In the genomic region with DNA sequence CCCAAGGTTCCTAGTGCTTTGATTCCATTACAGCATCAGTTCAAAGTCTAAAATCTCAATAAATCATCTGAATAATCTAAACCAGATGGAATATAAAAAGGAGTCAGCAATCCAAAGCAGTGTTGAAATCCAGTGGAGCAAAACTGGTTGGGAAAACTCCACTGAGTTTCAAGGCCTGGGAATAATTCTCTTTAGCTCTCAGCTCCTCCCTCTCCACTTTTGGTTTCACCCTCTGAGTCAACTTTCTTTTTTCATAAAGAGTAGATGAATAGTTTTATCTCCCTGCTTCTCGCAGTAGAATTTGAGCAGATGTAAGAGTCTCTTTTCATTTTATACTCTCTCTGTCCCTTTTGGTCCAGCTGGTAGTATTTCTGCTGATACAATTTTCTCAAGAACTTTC, we compare ENCODE assay signal across 19 cellular contexts.
DNase-seq lines count a peak whose midpoint lies in the region; ATAC-seq, FAIRE-seq and TF ChIP-seq lines count a peak whose summit lies in the region.
"Had no signal": no experiment of that assay in that cellular context is flagged by ENCODE, and none has a peak within 500 bp of the region (broad histone marks: within the 10 kb centered on the region; RNA-seq: fewer than 3 reads in every experiment).

No MANE protein-coding gene starts in this region.

- CTCF ChIA-PET in GM12878 (lab: Yijun Ruan, JAX): interaction anchor here (0.8 to 3.7 kb wide), 2 partner anchors 15 to 37 kb away, joined by 3 to 23 read pairs; no protein-coding TSS in a partner anchor

- no peak for TF ChIP-seq EP300 in GM12878 (IDR thresholded peaks at IDR 0.05; ENCODE audit: borderline replicate concordance in 1 of 2, control insufficient read depth in 1 of 2, low read depth in 2 of 2, low read length in 2 of 2)

- peak; percentile 15 for DNase-seq in AG08395 (ENCODE audit: low spot score)
- DNase-seq in GM13976 (ENCODE audit: low spot score): peak; percentile 36
- no peak for DNase-seq in GM12878 (ENCODE audit: low read depth, low spot score)
- no peak for DNase-seq in CD1c-positive myeloid dendritic cell (ENCODE audit: extremely low spot score)
- DNase-seq in MV-4-11 (lab: John Stamatoyannopoulos, UW): no peak
- DNase-seq in SKM-1 treated with dmso at 0.1 percent for 144 hours (lab: John Stamatoyannopoulos, UW; ENCODE audit: unreplicated experiment): no peak
- DNase-seq: 8988T; CD4-positive, alpha-beta T cell; DMS79 treated with DMSO at 0.1 percent for 48 hours; GDM1; GOT3; KBM-7; MG63; NCI-H2029; NCI-H510A treated with DMSO at 0.1 percent for 48 hours; T-helper 1 cell had no signal

- BruUV-seq in GM12878 (replicated peaks; lab: Mats Ljungman, UMichigan): no TSS peak

- TF ChIP-seq POLR2A in GM12878 (IDR thresholded peaks at IDR 0.05; ENCODE audit: low read depth, low read length): no peak

- no peak overlapping the region for H3K9ac ChIP-seq in GM12878 (ENCODE audit: control insufficient read depth, insufficient read depth, low read length)

- H3K27ac ChIP-seq in GM12878 (ENCODE audit: control insufficient read depth, insufficient read depth): no peak overlapping the region

- POLR2A ChIA-PET in GM12878 (lab: Charles Lee): no interaction called here

- TF ChIP-seq CTCF in GM13976 (IDR thresholded peaks at IDR 0.05; ENCODE audit: borderline replicate concordance, control extremely low read depth, extremely low read depth, insufficient read depth, missing control alignments) (no peak), GM12878 (IDR thresholded peaks at IDR 0.05 in 2 of 3, conservative IDR thresholded peaks at IDR 0.05 in 1 of 3; ENCODE audit: control insufficient read depth in 2 of 3, extremely low read depth in 1 of 3, insufficient read depth in 1 of 3, low read depth in 3 of 3, low read length in 3 of 3) (no peak)

- no peaks in the 10 kb centered on the region for H3K27me3 ChIP-seq in GM12878 (replicated peaks in 1 of 2; ENCODE audit: control insufficient read depth in 2 of 2, insufficient read depth in 2 of 2, low read length in 1 of 2)
- H3K27me3 ChIP-seq: MG63 had no signal

- no peak for TF ChIP-seq RAD21 in GM12878 (IDR thresholded peaks at IDR 0.05; ENCODE audit: insufficient read depth, low read depth, low read length)

- H3K4me3 ChIP-seq in GM12878: no peak overlapping the region
- H3K4me3 ChIP-seq: MG63 had no signal

- H3K4me2 ChIP-seq in GM12878 (ENCODE audit: control insufficient read depth, insufficient read depth): no peak overlapping the region

- intact Hi-C loops in GM12878 (cut with micrococcal nuclease; ENCODE audit: unreplicated experiment): no loop called here

- H3K36me3 ChIP-seq in GM12878 (ENCODE audit: control insufficient read depth in 2 of 2, insufficient read depth in 2 of 2, low read length in 1 of 2): no peaks in the 10 kb centered on the region
- H3K36me3 ChIP-seq: MG63 had no signal

- no peaks in the 10 kb centered on the region for H3K79me2 ChIP-seq in GM12878 (ENCODE audit: control insufficient read depth, insufficient read depth, low read length)

- RAD21 ChIA-PET in GM12878 (lab: Charles Lee; ENCODE audit: unreplicated experiment): interaction anchor here (1.3 kb wide), 1 partner anchor 15 kb away, joined by 4 read pairs; no protein-coding TSS in a partner anchor

- in situ Hi-C loops in GM13976 (cut with MboI; ENCODE audit: low sequenced_read_pairs, unreplicated experiment): loop anchor here (25.0 kb wide), 2 partner anchors 246 to 421 kb away; no protein-coding TSS in a partner anchor
- in situ Hi-C loops in GM12878 (cut with MboI): loop anchor here (25.0 kb wide), 1 partner anchor 546 kb away; no protein-coding TSS in a partner anchor

- no peaks in the 10 kb centered on the region; the same call in 2 of the 3 replicates for H3K9me3 ChIP-seq in GM12878 (replicated peaks; ENCODE audit: control insufficient read depth, insufficient read depth, low read length)
- H3K9me3 ChIP-seq: MG63 had no signal

- H4K20me1 ChIP-seq in GM12878 (ENCODE audit: control insufficient read depth, insufficient read depth): no peaks in the 10 kb centered on the region

- 90% methylated on average over 1 of the region's 1 CpG for WGBS in GM12878 (ENCODE audit: insufficient coverage, insufficient replicate concordance, low lambda C conversion rate, missing lambda C conversion rate)

- H3K4me1 ChIP-seq in GM12878 (ENCODE audit: control insufficient read depth, insufficient read depth, low read length): peaks cover 6% of the 10 kb centered on the region; the same call in 1 of the 2 replicates

- no peak for FAIRE-seq in GM12878 (lab: Jason Lieb, UNC)
- FAIRE-seq: D721Med had no signal

- peak overlapping the region; percentile 37 for H2AFZ ChIP-seq in GM12878 (ENCODE audit: control insufficient read depth, low read depth, low read length)

- SMC1A ChIA-PET in GM12878 (lab: Charles Lee; ENCODE audit: uncharacterized antibody, unreplicated experiment): interaction anchor here (0.6 to 1.6 kb wide), 3 partner anchors 10 to 629 kb away, joined by 3 to 4 read pairs (median 3); no protein-coding TSS in a partner anchor

- ATAC-seq in HG03432 (IDR thresholded peaks at IDR 0.05; ENCODE audit: unreplicated experiment) (peak; percentile 59), GM12878 (no peak), HG03442 (IDR thresholded peaks at IDR 0.05; ENCODE audit: unreplicated experiment) (no peak)

TF ChIP-seq in GM12878, 131 proteins besides CTCF, POLR2A, EP300 and RAD21 (continues in another document):
- TF ChIP-seq HDGF (IDR thresholded peaks at IDR 0.05) (no peak), GATAD2B (conservative IDR thresholded peaks at IDR 0.05; ENCODE audit: low read depth) (no peak), ZZZ3 (IDR thresholded peaks at IDR 0.05; ENCODE audit: control insufficient read depth, insufficient read length, low read depth) (no peak), KAT2A (conservative IDR thresholded peaks at IDR 0.05; ENCODE audit: control insufficient read depth, low read depth, low read length) (no peak), SPI1 (IDR thresholded peaks at IDR 0.05; ENCODE audit: borderline replicate concordance, insufficient read depth, low read depth, low read length) (no peak), TCF7 (IDR thresholded peaks at IDR 0.05; ENCODE audit: borderline replicate concordance) (no peak), WRNIP1 (IDR thresholded peaks at IDR 0.05; ENCODE audit: borderline replicate concordance, low read depth, low read length) (no peak), IKZF1 (conservative IDR thresholded peaks at IDR 0.05) (no peak)
- TF ChIP-seq, protein P1, sequence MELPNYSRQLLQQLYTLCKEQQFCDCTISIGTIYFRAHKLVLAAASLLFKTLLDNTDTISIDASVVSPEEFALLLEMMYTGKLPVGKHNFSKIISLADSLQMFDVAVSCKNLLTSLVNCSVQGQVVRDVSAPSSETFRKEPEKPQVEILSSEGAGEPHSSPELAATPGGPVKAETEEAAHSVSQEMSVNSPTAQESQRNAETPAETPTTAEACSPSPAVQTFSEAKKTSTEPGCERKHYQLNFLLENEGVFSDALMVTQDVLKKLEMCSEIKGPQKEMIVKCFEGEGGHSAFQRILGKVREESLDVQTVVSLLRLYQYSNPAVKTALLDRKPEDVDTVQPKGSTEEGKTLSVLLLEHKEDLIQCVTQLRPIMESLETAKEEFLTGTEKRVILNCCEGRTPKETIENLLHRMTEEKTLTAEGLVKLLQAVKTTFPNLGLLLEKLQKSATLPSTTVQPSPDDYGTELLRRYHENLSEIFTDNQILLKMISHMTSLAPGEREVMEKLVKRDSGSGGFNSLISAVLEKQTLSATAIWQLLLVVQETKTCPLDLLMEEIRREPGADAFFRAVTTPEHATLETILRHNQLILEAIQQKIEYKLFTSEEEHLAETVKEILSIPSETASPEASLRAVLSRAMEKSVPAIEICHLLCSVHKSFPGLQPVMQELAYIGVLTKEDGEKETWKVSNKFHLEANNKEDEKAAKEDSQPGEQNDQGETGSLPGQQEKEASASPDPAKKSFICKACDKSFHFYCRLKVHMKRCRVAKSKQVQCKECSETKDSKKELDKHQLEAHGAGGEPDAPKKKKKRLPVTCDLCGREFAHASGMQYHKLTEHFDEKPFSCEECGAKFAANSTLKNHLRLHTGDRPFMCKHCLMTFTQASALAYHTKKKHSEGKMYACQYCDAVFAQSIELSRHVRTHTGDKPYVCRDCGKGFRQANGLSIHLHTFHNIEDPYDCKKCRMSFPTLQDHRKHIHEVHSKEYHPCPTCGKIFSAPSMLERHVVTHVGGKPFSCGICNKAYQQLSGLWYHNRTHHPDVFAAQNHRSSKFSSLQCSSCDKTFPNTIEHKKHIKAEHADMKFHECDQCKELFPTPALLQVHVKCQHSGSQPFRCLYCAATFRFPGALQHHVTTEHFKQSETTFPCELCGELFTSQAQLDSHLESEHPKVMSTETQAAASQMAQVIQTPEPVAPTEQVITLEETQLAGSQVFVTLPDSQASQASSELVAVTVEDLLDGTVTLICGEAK (IDR thresholded peaks at IDR 0.05; ENCODE audit: borderline replicate concordance): no peak
- TF ChIP-seq, protein P2, sequence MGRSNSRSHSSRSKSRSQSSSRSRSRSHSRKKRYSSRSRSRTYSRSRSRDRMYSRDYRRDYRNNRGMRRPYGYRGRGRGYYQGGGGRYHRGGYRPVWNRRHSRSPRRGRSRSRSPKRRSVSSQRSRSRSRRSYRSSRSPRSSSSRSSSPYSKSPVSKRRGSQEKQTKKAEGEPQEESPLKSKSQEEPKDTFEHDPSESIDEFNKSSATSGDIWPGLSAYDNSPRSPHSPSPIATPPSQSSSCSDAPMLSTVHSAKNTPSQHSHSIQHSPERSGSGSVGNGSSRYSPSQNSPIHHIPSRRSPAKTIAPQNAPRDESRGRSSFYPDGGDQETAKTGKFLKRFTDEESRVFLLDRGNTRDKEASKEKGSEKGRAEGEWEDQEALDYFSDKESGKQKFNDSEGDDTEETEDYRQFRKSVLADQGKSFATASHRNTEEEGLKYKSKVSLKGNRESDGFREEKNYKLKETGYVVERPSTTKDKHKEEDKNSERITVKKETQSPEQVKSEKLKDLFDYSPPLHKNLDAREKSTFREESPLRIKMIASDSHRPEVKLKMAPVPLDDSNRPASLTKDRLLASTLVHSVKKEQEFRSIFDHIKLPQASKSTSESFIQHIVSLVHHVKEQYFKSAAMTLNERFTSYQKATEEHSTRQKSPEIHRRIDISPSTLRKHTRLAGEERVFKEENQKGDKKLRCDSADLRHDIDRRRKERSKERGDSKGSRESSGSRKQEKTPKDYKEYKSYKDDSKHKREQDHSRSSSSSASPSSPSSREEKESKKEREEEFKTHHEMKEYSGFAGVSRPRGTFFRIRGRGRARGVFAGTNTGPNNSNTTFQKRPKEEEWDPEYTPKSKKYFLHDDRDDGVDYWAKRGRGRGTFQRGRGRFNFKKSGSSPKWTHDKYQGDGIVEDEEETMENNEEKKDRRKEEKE (IDR thresholded peaks at IDR 0.05): no peak

Comparison
In these comparisons a context has a peak if more than half of its experiments do, and no peak if none do; other contexts are left out.
1. DNase-seq: peak in AG08395 (single experiment) and GM13976 (single experiment); none in GM12878 (single experiment), CD1c-positive myeloid dendritic cell (single experiment), MV-4-11 (single experiment) and SKM-1 treated with dmso at 0.1 percent for 144 hours (single experiment).